In genomic region chr5:6753851-6754250, GRCh38 we compare ENCODE assay signal across 15 cellular contexts.
"Had no signal": no experiment of that assay in that cellular context is flagged by ENCODE, and none has a peak within 500 bp of the region (broad histone marks: within the 10 kb centered on the region; RNA-seq: fewer than 3 reads in every experiment).

No MANE protein-coding gene starts in this region.

- H3K4me1 ChIP-seq: esophagus squamous epithelium, parathyroid adenoma had no signal

- H3K9me3 ChIP-seq: ascending aorta, esophagus squamous epithelium, left ventricle myocardium inferior had no signal

- H3K4me3 ChIP-seq: ascending aorta, esophagus squamous epithelium, left ventricle myocardium inferior had no signal

- ATAC-seq: activated CD8-positive, alpha-beta memory T cell treated with anti-CD3 and anti-CD28 coated beads, Interleukin-2, amount 10 ng/mL, durations not matched to agents 7 days and 5 days; SK-N-SH treated with all-trans-retinoic acid at 6 μM for 48 hours; stimulated activated memory B cell treated with anti-CD40 and anti-IgM and Interleukin-4, amounts not matched to agents 10 μg/mL and 1 μg/mL and 100 μg/mL, for 72 hours had no signal

- H3K27ac Mint-ChIP-seq: activated B cell treated with CpG ODN at 0.5 μM for 24 hours; activated CD8-positive, alpha-beta memory T cell treated with anti-CD3 and anti-CD28 coated beads, Interleukin-2, amount 10 ng/mL, durations not matched to agents 7 days and 5 days; activated naive CD8-positive, alpha-beta T cell treated with anti-CD3 and anti-CD28 coated beads, Interleukin-2, amount 10 ng/mL, durations not matched to agents 7 days and 5 days; stimulated activated memory B cell treated with anti-CD40 and anti-IgM and Interleukin-4, amounts not matched to agents 10 μg/mL and 1 μg/mL and 100 μg/mL, for 72 hours had no signal

- DNase-seq: activated B cell treated with CpG ODN at 0.5 μM for 24 hours; activated CD4-positive, alpha-beta T cell treated with anti-CD3 and anti-CD28 coated beads, Interleukin-2, amount 50 U/mL, for 4 hours; activated CD8-positive, alpha-beta memory T cell treated with anti-CD3 and anti-CD28 coated beads, Interleukin-2, amount 10 ng/mL, durations not matched to agents 7 days and 5 days; activated naive CD8-positive, alpha-beta T cell treated with anti-CD3 and anti-CD28 coated beads, Interleukin-2, amount 10 ng/mL, durations not matched to agents 7 days and 5 days; esophagus squamous epithelium; foreskin fibroblast; islet precursor cell; left ventricle myocardium inferior; mesendoderm; Right ventricle myocardium superior; small intestine had no signal

- H3K9me3 Mint-ChIP-seq: activated B cell treated with CpG ODN at 0.5 μM for 24 hours; activated naive CD8-positive, alpha-beta T cell treated with anti-CD3 and anti-CD28 coated beads, Interleukin-2, amount 10 ng/mL, durations not matched to agents 7 days and 5 days; stimulated activated memory B cell treated with anti-CD40 and anti-IgM and Interleukin-4, amounts not matched to agents 10 μg/mL and 1 μg/mL and 100 μg/mL, for 72 hours had no signal

- H3K4me3 Mint-ChIP-seq: activated B cell treated with CpG ODN at 0.5 μM for 24 hours; activated CD8-positive, alpha-beta memory T cell treated with anti-CD3 and anti-CD28 coated beads, Interleukin-2, amount 10 ng/mL, durations not matched to agents 7 days and 5 days; activated naive CD8-positive, alpha-beta T cell treated with anti-CD3 and anti-CD28 coated beads, Interleukin-2, amount 10 ng/mL, durations not matched to agents 7 days and 5 days; stimulated activated memory B cell treated with anti-CD40 and anti-IgM and Interleukin-4, amounts not matched to agents 10 μg/mL and 1 μg/mL and 100 μg/mL, for 72 hours had no signal

- H3K4me1 Mint-ChIP-seq: activated B cell treated with CpG ODN at 0.5 μM for 24 hours had no signal

- H3K27me3 ChIP-seq: ascending aorta, esophagus squamous epithelium had no signal

- H3K27me3 Mint-ChIP-seq: activated B cell treated with CpG ODN at 0.5 μM for 24 hours; activated CD8-positive, alpha-beta memory T cell treated with anti-CD3 and anti-CD28 coated beads, Interleukin-2, amount 10 ng/mL, durations not matched to agents 7 days and 5 days; activated naive CD8-positive, alpha-beta T cell treated with anti-CD3 and anti-CD28 coated beads, Interleukin-2, amount 10 ng/mL, durations not matched to agents 7 days and 5 days; stimulated activated memory B cell treated with anti-CD40 and anti-IgM and Interleukin-4, amounts not matched to agents 10 μg/mL and 1 μg/mL and 100 μg/mL, for 72 hours had no signal

- H3K27ac ChIP-seq: esophagus squamous epithelium, left ventricle myocardium inferior, parathyroid adenoma had no signal
